Comparison of ENCODE assay signal across 34 cellular contexts in the genomic region with DNA sequence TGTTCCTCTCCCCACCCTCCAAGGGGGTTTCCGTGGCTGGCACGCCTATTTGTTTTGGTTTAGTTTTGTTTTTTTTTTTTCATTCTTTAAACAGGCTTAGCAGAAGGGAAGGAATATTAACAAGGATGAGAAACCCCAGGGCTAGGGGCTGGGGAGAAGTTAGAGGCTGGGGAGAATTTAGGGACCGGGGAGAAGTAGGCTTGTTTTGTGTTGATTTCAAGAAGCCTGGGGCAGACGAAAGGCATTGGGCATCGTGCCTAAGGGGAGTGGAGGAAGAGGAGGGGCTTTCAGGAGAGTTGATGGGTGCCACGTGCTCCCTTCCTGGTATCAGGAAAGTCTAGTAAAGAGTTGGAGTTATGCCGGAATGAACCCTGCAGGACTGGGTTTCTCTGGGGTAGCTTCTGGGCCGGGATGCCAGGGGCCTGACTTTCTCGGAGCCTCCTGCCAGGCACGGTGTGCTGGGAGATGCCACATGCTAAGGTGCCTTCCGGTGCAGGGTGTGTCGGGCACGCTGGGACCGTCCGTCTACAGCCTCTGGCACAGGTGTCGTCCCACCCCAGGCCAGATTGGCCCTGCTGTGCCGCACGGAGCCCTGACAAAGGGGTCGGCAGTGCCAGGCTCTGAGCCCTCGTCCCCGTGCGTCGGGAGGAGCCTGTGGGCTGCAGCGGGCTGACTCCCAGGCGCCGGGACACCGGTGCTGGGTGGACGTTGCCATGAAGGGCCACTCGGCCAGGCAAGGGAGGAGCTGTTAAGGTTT.
DNase-seq lines count a peak whose midpoint lies in the region; ATAC-seq, FAIRE-seq and TF ChIP-seq lines count a peak whose summit lies in the region.
"Had no signal": no experiment of that assay in that cellular context is flagged by ENCODE, and none has a peak within 500 bp of the region (broad histone marks: within the 10 kb centered on the region; RNA-seq: fewer than 3 reads in every experiment).

No MANE protein-coding gene starts in this region.

- no peak overlapping the region for H3K4me3 ChIP-seq in heart right ventricle
- no peak overlapping the region for H3K4me3 ChIP-seq in H1 (ENCODE audit: extremely low read depth in 1 of 4, insufficient read depth in 2 of 4, low read depth in 3 of 4, low read length in 4 of 4)
- no peak overlapping the region for H3K4me3 ChIP-seq in osteoblast (ENCODE audit: insufficient read depth, low read length)
- H3K4me3 ChIP-seq in aorta (ENCODE audit: low read length in 2 of 2), result no peak overlapping the region
- H3K4me3 ChIP-seq in esophagus muscularis mucosa, result no peak overlapping the region
- H3K4me3 ChIP-seq in SK-N-SH (ENCODE audit: low read depth in 2 of 2, low read length in 1 of 2), result no peak overlapping the region
- H3K4me3 ChIP-seq: adrenal gland, dorsolateral prefrontal cortex, GM12878 had no signal

- TF ChIP-seq POLR2A in H1 (IDR thresholded peaks at IDR 0.05; ENCODE audit: control extremely low read depth in 1 of 2, low read depth in 2 of 2, low read length in 2 of 2) (no peak), esophagus muscularis mucosa (IDR thresholded peaks at IDR 0.05; ENCODE audit: low read depth) (no peak)

- no peak overlapping the region; the same call in 1 of the 2 replicates for H3K18ac ChIP-seq in H1 (ENCODE audit: extremely low read depth, low read length)

- H3K23ac ChIP-seq in H1 (ENCODE audit: insufficient read length), result no peak overlapping the region

- H4K20me1 ChIP-seq in H1 (replicated peaks in 1 of 2; ENCODE audit: control insufficient read depth in 1 of 2, insufficient read depth in 2 of 2, low read length in 2 of 2), result no peaks in the 10 kb centered on the region
- no peaks in the 10 kb centered on the region for H4K20me1 ChIP-seq in osteoblast (ENCODE audit: insufficient read depth, low read length)
- no peaks in the 10 kb centered on the region for H4K20me1 ChIP-seq in SK-N-SH (ENCODE audit: insufficient read depth)

- ATAC-seq in Right ventricle myocardium superior (ENCODE audit: poor library complexity) (no peak), heart right ventricle (no peak), aorta (ENCODE audit: low FRiP score) (no peak)
- no peak for ATAC-seq in stimulated activated effector memory CD8-positive, alpha-beta T cell treated with anti-CD3 and anti-CD28 coated beads, Interleukin-12 subunit alpha, Interleukin-12 subunit beta, amount 100 ng/mL, for 72 hours
- ATAC-seq: activated T-helper 17 cell treated with anti-CD3 and anti-CD28 coated beads, Interleukin-2, amount 50 U/mL, for 72 hours; GM12878; Panc1 had no signal

- DNase-seq in Right ventricle myocardium superior (peak; percentile 38), heart right ventricle (no peak), H1 (ENCODE audit: low read depth in 1 of 2, low spot score in 2 of 2) (no peak), osteoblast (ENCODE audit: insufficient read length, low spot score, missing footprints) (peak; percentile 85), aorta (peak; percentile 26 to 62), esophagus muscularis mucosa (ENCODE audit: extremely low spot score) (no peak), SK-N-SH (no peak)
- no peak for DNase-seq in stimulated activated effector memory CD8-positive, alpha-beta T cell treated with anti-CD3 and anti-CD28 coated beads, Interleukin-12 subunit alpha, Interleukin-12 subunit beta, amount 100 ng/mL, for 72 hours (ENCODE audit: low spot score in 2 of 2)
- DNase-seq: activated CD4-positive, alpha-beta T cell treated with anti-CD3 and anti-CD28 coated beads for 4 hours; activated naive CD4-positive, alpha-beta T cell treated with anti-CD3 and anti-CD28 coated beads, Interleukin-2, amount 10 ng/mL, durations not matched to agents 7 days and 5 days; adrenal gland; CD4-positive, alpha-beta T cell; cerebellar nuclear complex; H9; Kasumi-1; kidney glomerular epithelial cell; mesenchymal stem cell; NCI-H1417 treated with DMSO at 0.1 percent for 48 hours; NCI-H2029 treated with DMSO at 0.1 percent for 48 hours; NCI-H526; SIG-M5; stimulated activated CD4-positive, alpha-beta T cell treated with anti-CD3 and anti-CD28 coated beads, Interleukin-4, amount 100 ng/mL, for 24 hours; SW 1271; T-helper 9 cell; trophoblast cell; WERI-Rb-1 had no signal

- no peak overlapping the region for H4K91ac ChIP-seq in H1 (replicated peaks; ENCODE audit: insufficient read length, low read length)

- no peak overlapping the region for H2AK5ac ChIP-seq in H1 (ENCODE audit: low read depth, low read length)

- no peak overlapping the region for H4K5ac ChIP-seq in H1 (ENCODE audit: insufficient read length, low read depth, low read length)

- H3K9ac ChIP-seq in H1 (replicated peaks in 1 of 4; ENCODE audit: extremely low read depth in 1 of 4, low read depth in 3 of 4, low read length in 3 of 4) (no peak overlapping the region), SK-N-SH (no peak overlapping the region)
- H3K9ac ChIP-seq: parathyroid adenoma had no signal

- no peak overlapping the region; the same call in 1 of the 2 replicates for H4K8ac ChIP-seq in H1 (ENCODE audit: extremely low read depth, insufficient read depth, low read length)

- peaks cover 8 to 90% (median 67%) of the 10 kb centered on the region in 7 donors for H3K27me3 ChIP-seq in heart right ventricle
- H3K27me3 ChIP-seq in H1 (replicated peaks in 1 of 4; ENCODE audit: control insufficient read depth in 3 of 4, extremely low read depth in 1 of 4, insufficient read depth in 3 of 4, low read length in 3 of 4), result no peaks in the 10 kb centered on the region; a peak in 1 of 7 replicates
- no peaks in the 10 kb centered on the region for H3K27me3 ChIP-seq in osteoblast (ENCODE audit: insufficient read depth, low read length)
- no peaks in the 10 kb centered on the region for H3K27me3 ChIP-seq in aorta (ENCODE audit: control insufficient read depth in 1 of 2, insufficient read depth in 2 of 2, low read length in 1 of 2)
- peaks cover 0 to 93% (median 0%) of the 10 kb centered on the region in 4 donors for H3K27me3 ChIP-seq in esophagus muscularis mucosa
- no peaks in the 10 kb centered on the region for H3K27me3 ChIP-seq in SK-N-SH (ENCODE audit: insufficient read depth)

- no peak overlapping the region for H2BK20ac ChIP-seq in H1 (ENCODE audit: low read length)

- no peak overlapping the region for H3K27ac Mint-ChIP-seq in stimulated activated effector memory CD8-positive, alpha-beta T cell treated with anti-CD3 and anti-CD28 coated beads, Interleukin-12 subunit alpha, Interleukin-12 subunit beta, amount 100 ng/mL, for 72 hours
- H3K27ac Mint-ChIP-seq: activated naive CD4-positive, alpha-beta T cell treated with anti-CD3 and anti-CD28 coated beads, Interleukin-2, amount 10 ng/mL, durations not matched to agents 7 days and 5 days; activated T-helper 17 cell treated with anti-CD3 and anti-CD28 coated beads, Interleukin-2, amount 50 U/mL, for 72 hours; CD4-positive, alpha-beta T cell; H9 had no signal

- no peak overlapping the region for H2BK5ac ChIP-seq in H1 (ENCODE audit: low read depth, low read length)

- H3K4me2 ChIP-seq in H1 (ENCODE audit: insufficient read depth in 1 of 2, low read depth in 2 of 2, low read length in 2 of 2) (no peak overlapping the region), osteoblast (ENCODE audit: insufficient read depth, low read length) (no peak overlapping the region), SK-N-SH (no peak overlapping the region)

- H2BK12ac ChIP-seq in H1 (ENCODE audit: low read depth, low read length), result no peak overlapping the region

- H3K27ac ChIP-seq in heart right ventricle, result no peak overlapping the region
- no peak overlapping the region for H3K27ac ChIP-seq in H1 (ENCODE audit: low read depth, low read length)
- H3K27ac ChIP-seq in osteoblast (ENCODE audit: low read depth, low read length), result no peak overlapping the region
- H3K27ac ChIP-seq in aorta (ENCODE audit: low read depth in 1 of 2, low read length in 2 of 2), result no peak overlapping the region
- H3K27ac ChIP-seq in esophagus muscularis mucosa (replicated peaks in 1 of 4), result no peak overlapping the region
- H3K27ac ChIP-seq in SK-N-SH (ENCODE audit: low read depth in 2 of 2, low read length in 1 of 2), result no peak overlapping the region
- H3K27ac ChIP-seq: adrenal gland, parathyroid adenoma, WERI-Rb-1 had no signal

- H3K36me3 ChIP-seq in heart right ventricle (no peaks in the 10 kb centered on the region), H1 (ENCODE audit: control insufficient read depth in 2 of 4, insufficient read depth in 4 of 4, low read length in 3 of 4) (no peaks in the 10 kb centered on the region), osteoblast (ENCODE audit: insufficient read depth, low read length) (no peaks in the 10 kb centered on the region), aorta (ENCODE audit: control insufficient read depth in 1 of 2, insufficient read depth in 2 of 2, low read length in 1 of 2) (no peaks in the 10 kb centered on the region), esophagus muscularis mucosa (no peaks in the 10 kb centered on the region), SK-N-SH (replicated peaks in 1 of 2; ENCODE audit: control insufficient read depth in 1 of 2, insufficient read depth in 2 of 2, low read length in 1 of 2) (no peaks in the 10 kb centered on the region)
- H3K36me3 ChIP-seq: adrenal gland, WERI-Rb-1 had no signal

- intact Hi-C loops in Right ventricle myocardium superior (cut with DNase I) (no loop called here), heart right ventricle (cut with DNase I) (no loop called here), aorta (cut with DNase I) (no loop called here), esophagus muscularis mucosa (cut with DNase I) (no loop called here)

- FAIRE-seq in H1 (lab: Jason Lieb, UNC), result no peak
- FAIRE-seq: endometrium, frontal cortex, GM12878 had no signal

- H3K4me1 ChIP-seq in heart right ventricle (peaks cover 0 to 12% (median 3%) of the 10 kb centered on the region in 9 donors), H1 (replicated peaks in 1 of 4; ENCODE audit: control insufficient read depth in 3 of 4, insufficient read depth in 4 of 4, low read length in 3 of 4) (peaks cover 0 to 4% (median 0%) of the 10 kb centered on the region in 4 experiments; a peak in 2 of 7 replicates), osteoblast (ENCODE audit: insufficient read depth, low read length) (no peaks in the 10 kb centered on the region), aorta (ENCODE audit: control insufficient read depth in 1 of 2, insufficient read depth in 2 of 2, low read length in 2 of 2) (no peaks in the 10 kb centered on the region), esophagus muscularis mucosa (no peaks in the 10 kb centered on the region), SK-N-SH (ENCODE audit: control insufficient read depth in 1 of 2, insufficient read depth in 2 of 2, low read depth in 1 of 2, low read length in 1 of 2) (no peaks in the 10 kb centered on the region; a peak in 1 of 4 replicates)
- H3K4me1 ChIP-seq: adrenal gland, parathyroid adenoma had no signal

- H3K79me1 ChIP-seq in H1 (ENCODE audit: low read depth, low read length), result no peaks in the 10 kb centered on the region

- no peaks in the 10 kb centered on the region for H3K4me1 Mint-ChIP-seq in stimulated activated effector memory CD8-positive, alpha-beta T cell treated with anti-CD3 and anti-CD28 coated beads, Interleukin-12 subunit alpha, Interleukin-12 subunit beta, amount 100 ng/mL, for 72 hours
- H3K4me1 Mint-ChIP-seq: activated naive CD4-positive, alpha-beta T cell treated with anti-CD3 and anti-CD28 coated beads, Interleukin-2, amount 10 ng/mL, durations not matched to agents 7 days and 5 days; activated T-helper 17 cell treated with anti-CD3 and anti-CD28 coated beads, Interleukin-2, amount 50 U/mL, for 72 hours had no signal

- H3K4me3 Mint-ChIP-seq in stimulated activated effector memory CD8-positive, alpha-beta T cell treated with anti-CD3 and anti-CD28 coated beads, Interleukin-12 subunit alpha, Interleukin-12 subunit beta, amount 100 ng/mL, for 72 hours, result no peak overlapping the region
- H3K4me3 Mint-ChIP-seq: activated naive CD4-positive, alpha-beta T cell treated with anti-CD3 and anti-CD28 coated beads, Interleukin-2, amount 10 ng/mL, durations not matched to agents 7 days and 5 days; activated T-helper 17 cell treated with anti-CD3 and anti-CD28 coated beads, Interleukin-2, amount 50 U/mL, for 72 hours; CD4-positive, alpha-beta T cell; H9 had no signal

- POLR2A ChIA-PET in H1 (lab: Charles Lee; ENCODE audit: partially characterized antibody), result no interaction called here
- POLR2A ChIA-PET in SK-N-SH (lab: Yijun Ruan, JAX), result no interaction called here

- H3K79me2 ChIP-seq in H1 (ENCODE audit: control insufficient read depth in 1 of 2, insufficient read depth in 2 of 2, low read length in 2 of 2) (no peaks in the 10 kb centered on the region), osteoblast (ENCODE audit: insufficient read depth, low read length) (no peaks in the 10 kb centered on the region), SK-N-SH (ENCODE audit: insufficient read depth) (no peaks in the 10 kb centered on the region)
- H3K79me2 ChIP-seq: parathyroid adenoma had no signal

- H3K14ac ChIP-seq in H1 (ENCODE audit: insufficient read length), result no peak overlapping the region

- no peaks in the 10 kb centered on the region for H3K9me3 ChIP-seq in heart right ventricle
- no peaks in the 10 kb centered on the region for H3K9me3 ChIP-seq in H1 (ENCODE audit: insufficient read depth in 2 of 2, low read depth in 1 of 2, low read length in 1 of 2)
- no peaks in the 10 kb centered on the region for H3K9me3 ChIP-seq in osteoblast (ENCODE audit: low read depth, low read length)
- H3K9me3 ChIP-seq in aorta (ENCODE audit: control insufficient read depth, low read length), result no peaks in the 10 kb centered on the region
- no peaks in the 10 kb centered on the region for H3K9me3 ChIP-seq in esophagus muscularis mucosa
- no peaks in the 10 kb centered on the region for H3K9me3 ChIP-seq in SK-N-SH
- H3K9me3 ChIP-seq: adrenal gland had no signal

- TF ChIP-seq RAD21 in H1 (IDR thresholded peaks at IDR 0.05 in 1 of 2, conservative IDR thresholded peaks at IDR 0.05 in 1 of 2; ENCODE audit: low read depth in 2 of 2, low read length in 2 of 2) (no peak), SK-N-SH (IDR thresholded peaks at IDR 0.05; ENCODE audit: low read length) (no peak)

- no peaks in the 10 kb centered on the region for H3K23me2 ChIP-seq in H1 (ENCODE audit: low read depth, low read length)

- TF ChIP-seq EP300 in H1 (IDR thresholded peaks at IDR 0.05; ENCODE audit: borderline replicate concordance in 1 of 2, low read depth in 2 of 2, low read length in 2 of 2), result no peak
- TF ChIP-seq EP300 in esophagus muscularis mucosa (IDR thresholded peaks at IDR 0.05), result no peak
- no peak for TF ChIP-seq EP300 in SK-N-SH (IDR thresholded peaks at IDR 0.05; ENCODE audit: borderline replicate concordance in 1 of 2, low read depth in 1 of 2, low read length in 1 of 2)

- H2AFZ ChIP-seq in H1 (ENCODE audit: low read length) (no peak overlapping the region), osteoblast (ENCODE audit: low read length) (no peak overlapping the region), SK-N-SH (ENCODE audit: low read depth) (no peak overlapping the region)
- H2AFZ ChIP-seq: parathyroid adenoma had no signal

- H3K36me3 Mint-ChIP-seq in stimulated activated effector memory CD8-positive, alpha-beta T cell treated with anti-CD3 and anti-CD28 coated beads, Interleukin-12 subunit alpha, Interleukin-12 subunit beta, amount 100 ng/mL, for 72 hours, result no peaks in the 10 kb centered on the region
- H3K36me3 Mint-ChIP-seq: activated naive CD4-positive, alpha-beta T cell treated with anti-CD3 and anti-CD28 coated beads, Interleukin-2, amount 10 ng/mL, durations not matched to agents 7 days and 5 days; brain had no signal

- no peak overlapping the region for H3K56ac ChIP-seq in H1 (replicated peaks; ENCODE audit: insufficient read length, low read depth, low read length)

- TF ChIP-seq CTCF in heart right ventricle (IDR thresholded peaks at IDR 0.05), result no peak
- TF ChIP-seq CTCF in H1 (IDR thresholded peaks at IDR 0.05; ENCODE audit: control extremely low read depth in 1 of 3, insufficient read depth in 1 of 3, low read depth in 1 of 3, low read length in 3 of 3), result no peak
- no peak for TF ChIP-seq CTCF in osteoblast (IDR thresholded peaks at IDR 0.05; ENCODE audit: extremely low read depth, low read depth, low read length)
- no peak for TF ChIP-seq CTCF in esophagus muscularis mucosa (IDR thresholded peaks at IDR 0.05)
- TF ChIP-seq CTCF in SK-N-SH (IDR thresholded peaks at IDR 0.05), result no peak

- H2BK15ac ChIP-seq in H1 (ENCODE audit: low read length), result 0 out of 2 replicates have a peak overlapping the region, but pooled peaks have one; percentile 29

- H3F3A ChIP-seq in SK-N-SH (replicated peaks; ENCODE audit: insufficient read depth), result no peaks in the 10 kb centered on the region

- H2BK120ac ChIP-seq in H1 (replicated peaks; ENCODE audit: low read depth, low read length), result no peak overlapping the region

- CTCF ChIA-PET in H1 (lab: Charles Lee; ENCODE audit: partially characterized antibody) (interaction anchor here (0.6 to 1.0 kb wide), 2 partner anchors 8 to 164 kb away, joined by 3 to 4 read pairs; no protein-coding TSS in a partner anchor), SK-N-SH (lab: Yijun Ruan, JAX) (interaction anchor here (1.0 to 1.4 kb wide), 2 partner anchors 11 to 166 kb away, joined by 3 read pairs; no protein-coding TSS in a partner anchor)

- no peaks in the 10 kb centered on the region for H3K9me2 ChIP-seq in SK-N-SH

- no peaks in the 10 kb centered on the region for H3K9me3 Mint-ChIP-seq in stimulated activated effector memory CD8-positive, alpha-beta T cell treated with anti-CD3 and anti-CD28 coated beads, Interleukin-12 subunit alpha, Interleukin-12 subunit beta, amount 100 ng/mL, for 72 hours
- H3K9me3 Mint-ChIP-seq: activated naive CD4-positive, alpha-beta T cell treated with anti-CD3 and anti-CD28 coated beads, Interleukin-2, amount 10 ng/mL, durations not matched to agents 7 days and 5 days; activated T-helper 17 cell treated with anti-CD3 and anti-CD28 coated beads, Interleukin-2, amount 50 U/mL, for 72 hours; CD4-positive, alpha-beta T cell; H9 had no signal

- no peak overlapping the region for H3K4ac ChIP-seq in H1 (replicated peaks; ENCODE audit: insufficient read length, low read depth, low read length)

- WGBS in heart right ventricle, 2 donors, result 69% methylated on average over 29 of the region's 29 CpGs
- 92% methylated on average over 23 of the region's 29 CpGs; no CpG with 5 or more reads in 1 of the 2 experiments for WGBS in H1 (ENCODE audit: extremely low coverage in 1 of 2, insufficient coverage in 1 of 2, insufficient read length in 1 of 2, insufficient replicate concordance in 2 of 2, low coverage in 1 of 2, low lambda C conversion rate in 2 of 2, missing lambda C conversion rate in 1 of 2), 2 experiments
- WGBS in aorta, 2 donors, result 69 to 72% methylated on average over 29 of the region's 29 CpGs
- WGBS in esophagus muscularis mucosa, result 44% methylated on average over 10 of the region's 29 CpGs
- 69% methylated on average over 20 of the region's 29 CpGs for WGBS in SK-N-SH (ENCODE audit: low lambda C conversion rate)

Comparison
In these comparisons a context has a peak if more than half of its experiments do, and no peak if none do; other contexts are left out.
1. DNase-seq: peak in Right ventricle myocardium superior (single experiment), osteoblast (single experiment) and aorta (2 of 2); none in heart right ventricle (0 of 2), H1 (0 of 2), esophagus muscularis mucosa (single experiment), SK-N-SH (single experiment) and stimulated activated effector memory CD8-positive, alpha-beta T cell treated with anti-CD3 and anti-CD28 coated beads, Interleukin-12 subunit alpha, Interleukin-12 subunit beta, amount 100 ng/mL, for 72 hours (0 of 2).